Comparison of ENCODE assay signal across 8 cellular contexts in the genomic region with DNA sequence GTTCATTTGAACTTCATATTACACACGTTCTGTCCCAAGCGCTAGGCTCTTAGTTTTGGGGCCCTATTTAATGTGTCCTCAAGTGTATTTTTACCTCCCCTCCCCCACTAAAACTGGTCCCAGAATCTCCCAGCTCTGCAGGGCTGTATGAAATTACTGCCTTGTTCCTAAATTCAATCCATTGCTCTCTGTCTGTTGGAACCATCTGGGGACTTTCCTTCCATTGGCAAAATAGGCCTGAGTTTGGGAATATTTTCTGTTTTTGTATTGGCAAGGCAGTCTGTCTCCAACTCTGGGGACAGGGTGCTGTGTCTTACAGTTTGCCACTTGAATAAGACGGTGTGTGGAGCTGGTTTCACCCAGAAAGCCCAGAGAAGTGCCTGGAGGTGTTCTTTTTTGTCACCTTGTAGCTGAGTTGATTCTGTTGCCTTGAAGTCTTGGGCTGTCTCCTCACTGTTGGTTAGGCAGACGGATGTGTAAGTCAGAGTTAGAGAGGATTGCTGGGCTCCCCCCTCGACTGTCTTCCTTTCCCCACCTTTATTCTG. TPM values are rescaled to one million over a fixed set of nuclear protein-coding genes. Genes with fewer than 3 reads are reported as not detected.
DNase-seq lines count a peak whose midpoint lies in the region; ATAC-seq, FAIRE-seq and TF ChIP-seq lines count a peak whose summit lies in the region.

No MANE protein-coding gene starts in this region.

- DNase-seq in RPMI8226, result peak; percentile 33
- DNase-seq in endothelial cell of umbilical vein (ENCODE audit: low read depth, low spot score), result no peak
- DNase-seq in progenitor cell of endocrine pancreas (ENCODE audit: low spot score, unreplicated experiment), result no peak
- no peak for DNase-seq in Ammon's horn (ENCODE audit: low spot score)
- no peak for DNase-seq in HEK293T (ENCODE audit: extremely low spot score)
- DNase-seq in NCI-H226, result no peak

- no peaks in the 10 kb centered on the region for H3K9me1 ChIP-seq in endothelial cell of umbilical vein (replicated peaks; ENCODE audit: control insufficient read depth, extremely low read depth, insufficient read depth, low read length)

- H3K27me3 ChIP-seq in endothelial cell of umbilical vein (ENCODE audit: control insufficient read depth in 2 of 2, insufficient read depth in 2 of 2, low read length in 2 of 2), result no peaks in the 10 kb centered on the region

- peak overlapping the region; percentile 96 for H3K4me3 ChIP-seq in GM08714 (ENCODE audit: low read length)
- H3K4me3 ChIP-seq in endothelial cell of umbilical vein (replicated peaks in 1 of 3; ENCODE audit: insufficient read depth in 1 of 3, low read depth in 1 of 3, low read length in 3 of 3), result peak overlapping the region; percentile 70 to 91 (median 86)

- peak overlapping the region; percentile 34 for H2AFZ ChIP-seq in endothelial cell of umbilical vein (ENCODE audit: low read depth, low read length)

- peak overlapping the region; percentile 97 for H3K4me2 ChIP-seq in endothelial cell of umbilical vein (ENCODE audit: insufficient read depth, low read length)

- peaks cover 20% of the 10 kb centered on the region for H3K4me1 Mint-ChIP-seq in progenitor cell of endocrine pancreas (ENCODE audit: low read depth)

- peak overlapping the region; percentile 81 for H3K27ac Mint-ChIP-seq in progenitor cell of endocrine pancreas

- no peak for ATAC-seq in GM19324 (IDR thresholded peaks at IDR 0.05; ENCODE audit: low FRiP score, unreplicated experiment)

- peaks cover 2% of the 10 kb centered on the region for H4K20me1 ChIP-seq in endothelial cell of umbilical vein (replicated peaks; ENCODE audit: control insufficient read depth, extremely low read depth, insufficient read depth, low read length)

- no peak for TF ChIP-seq CTCF in endothelial cell of umbilical vein (IDR thresholded peaks at IDR 0.05; ENCODE audit: extremely low read depth in 1 of 2, insufficient read depth in 1 of 2, low read depth in 1 of 2, low read length in 2 of 2)
- TF ChIP-seq CTCF in progenitor cell of endocrine pancreas (IDR thresholded peaks at IDR 0.05; ENCODE audit: unreplicated experiment), result no peak

- no peak for TF ChIP-seq POLR2A in endothelial cell of umbilical vein (IDR thresholded peaks at IDR 0.05; ENCODE audit: low read depth, low read length)

- no peaks in the 10 kb centered on the region for H3K9me3 ChIP-seq in endothelial cell of umbilical vein (replicated peaks; ENCODE audit: control insufficient read depth, insufficient read depth, low read length)

- BruUV-seq in endothelial cell of umbilical vein (replicated peaks; lab: Mats Ljungman, UMichigan), result TSS peak; percentile 18

- peak overlapping the region; percentile 36 for H3K27ac ChIP-seq in endothelial cell of umbilical vein (ENCODE audit: insufficient read depth, low read depth, low read length)

- H3K36me3 Mint-ChIP-seq in progenitor cell of endocrine pancreas (ENCODE audit: insufficient read depth), result peaks cover 18% of the 10 kb centered on the region

- H3K9ac ChIP-seq in endothelial cell of umbilical vein (replicated peaks; ENCODE audit: extremely low read depth, insufficient read depth, low read length), result peak overlapping the region; percentile 59

- peaks cover 21% of the 10 kb centered on the region for H3K4me1 ChIP-seq in endothelial cell of umbilical vein (ENCODE audit: control insufficient read depth, extremely low read depth, insufficient read depth, low read length)

- dilution Hi-C loops in endothelial cell of umbilical vein (cut with MboI; ENCODE audit: extremely low pct_ligation_motif_present, low sequenced_read_pairs), result no loop called here

- H3K79me2 ChIP-seq in endothelial cell of umbilical vein (ENCODE audit: control insufficient read depth, insufficient read depth, low read length), result peaks cover 32% of the 10 kb centered on the region

- peak; percentile 42 for FAIRE-seq in endothelial cell of umbilical vein (lab: Jason Lieb, UNC)

- H3K36me3 ChIP-seq in endothelial cell of umbilical vein (ENCODE audit: control insufficient read depth in 2 of 2, extremely low read depth in 1 of 2, insufficient read depth in 2 of 2, low read length in 2 of 2), result peaks cover 18 to 23% of the 10 kb centered on the region in 2 experiments

- H3K4me3 Mint-ChIP-seq in progenitor cell of endocrine pancreas (ENCODE audit: low read depth), result peak overlapping the region; percentile 90

- no peaks in the 10 kb centered on the region for H3K27me3 Mint-ChIP-seq in progenitor cell of endocrine pancreas

- POLR2A ChIA-PET in endothelial cell of umbilical vein (lab: Charles Lee) (interaction anchor here (0.8 kb wide), 1 partner anchor 65 kb away, joined by 4 read pairs; no protein-coding TSS in a partner anchor), HEK293T (lab: Yijun Ruan, JAX) (interaction anchor here (0.8 kb wide), 1 partner anchor 19 kb away, joined by 4 read pairs; a partner anchor contains a TSS)

- intact Hi-C loops in endothelial cell of umbilical vein (cut with micrococcal nuclease), result loop anchor here (5.0 kb wide), 1 partner anchor 41 kb away; no protein-coding TSS in a partner anchor

- CTCF ChIA-PET in endothelial cell of umbilical vein (lab: Charles Lee) (interaction anchor here (1.2 to 5.6 kb wide), 3 partner anchors 55 to 151 kb away, joined by 3 to 85 read pairs (median 5); no protein-coding TSS in a partner anchor), HEK293T (lab: Yijun Ruan, JAX) (no interaction called here)

- no peaks in the 10 kb centered on the region for H3K9me3 Mint-ChIP-seq in progenitor cell of endocrine pancreas (ENCODE audit: low read depth)

TF ChIP-seq in endothelial cell of umbilical vein, 7 proteins besides CTCF, POLR2A, EP300 and RAD21 (continues in another document):
- TF ChIP-seq POLR2AphosphoS5 (IDR thresholded peaks at IDR 0.05; ENCODE audit: insufficient read depth, low read depth, low read length) (no peak), FOS (IDR thresholded peaks at IDR 0.05; ENCODE audit: borderline replicate concordance, insufficient read depth, low read length) (no peak)

TF ChIP-seq in HEK293T, 16 proteins besides CTCF, POLR2A, EP300 and RAD21 (continues in another document):
- TF ChIP-seq L3MBTL2 (conservative IDR thresholded peaks at IDR 0.05) (no peak), LEF1 (IDR thresholded peaks at IDR 0.05; ENCODE audit: borderline replicate concordance) (no peak), ARNT (IDR thresholded peaks at IDR 0.05) (no peak)

RNA-seq across cellular contexts. Expression of a gene that starts 1.3 kb away (rescaled TPM):
- total RNA-seq in endothelial cell of umbilical vein (52.8 and 64.4 TPM in 2 replicates), progenitor cell of endocrine pancreas (68.3 and 72.3 TPM in 2 replicates)
- 24.8 and 26.4 TPM in 2 replicates for polyA plus RNA-seq in endothelial cell of umbilical vein
- polyA plus RNA-seq in endothelial cell of umbilical vein (2011; cell fraction: cytosol; rRNA removed), result 25.8 and 31.1 TPM in 2 replicates
- 52.0 and 54.9 TPM in 2 replicates for polyA plus RNA-seq in endothelial cell of umbilical vein (2011; cell fraction: nucleus; rRNA removed)
- polyA plus RNA-seq in endothelial cell of umbilical vein (2012), result 53.6 and 59.1 TPM in 2 replicates
- polyA minus RNA-seq in endothelial cell of umbilical vein, result 60.0 and 67.9 TPM in 2 replicates
- 63.5 TPM for polyA minus RNA-seq in endothelial cell of umbilical vein (2011; cell fraction: cytosol; rRNA and poly(A)+ RNA removed)
- 63.3 and 93.6 TPM in 2 replicates for polyA minus RNA-seq in endothelial cell of umbilical vein (2011; cell fraction: nucleus; rRNA and poly(A)+ RNA removed)

RNA-seq across cellular contexts. Expression of a gene that starts 19.2 kb away (rescaled TPM):
- total RNA-seq in endothelial cell of umbilical vein (179 and 196 TPM in 2 replicates), progenitor cell of endocrine pancreas (211 and 216 TPM in 2 replicates)
- polyA plus RNA-seq in endothelial cell of umbilical vein, result 99.4 and 132 TPM in 2 replicates
- 127 and 139 TPM in 2 replicates for polyA plus RNA-seq in endothelial cell of umbilical vein (2011; cell fraction: cytosol; rRNA removed)
- polyA plus RNA-seq in endothelial cell of umbilical vein (2011; cell fraction: nucleus; rRNA removed), result 131 and 143 TPM in 2 replicates
- polyA plus RNA-seq in endothelial cell of umbilical vein (2012), result 160 and 170 TPM in 2 replicates
- 37.8 and 42.4 TPM in 2 replicates for polyA minus RNA-seq in endothelial cell of umbilical vein
- 65.5 TPM for polyA minus RNA-seq in endothelial cell of umbilical vein (2011; cell fraction: cytosol; rRNA and poly(A)+ RNA removed)
- polyA minus RNA-seq in endothelial cell of umbilical vein (2011; cell fraction: nucleus; rRNA and poly(A)+ RNA removed), result 32.6 and 36.4 TPM in 2 replicates

RNA-seq across cellular contexts. Expression of a gene that starts 22.4 kb away (rescaled TPM):
- total RNA-seq in endothelial cell of umbilical vein (not detected in 2 replicates), progenitor cell of endocrine pancreas (3.9 and 4.8 TPM in 2 replicates)
- polyA plus RNA-seq in endothelial cell of umbilical vein, result 0.15 and 0.24 TPM in 2 replicates
- polyA plus RNA-seq in endothelial cell of umbilical vein (2011; cell fraction: cytosol; rRNA removed), result 0.04 and 0.06 TPM in 2 replicates
- 0.17 TPM in 1 of 2 replicates, not detected in the other for polyA plus RNA-seq in endothelial cell of umbilical vein (2011; cell fraction: nucleus; rRNA removed)
- not detected in 2 replicates for polyA plus RNA-seq in endothelial cell of umbilical vein (2012)
- polyA minus RNA-seq in endothelial cell of umbilical vein, result not detected in 2 replicates
- not detected for polyA minus RNA-seq in endothelial cell of umbilical vein (2011; cell fraction: cytosol; rRNA and poly(A)+ RNA removed)
- not detected in 2 replicates for polyA minus RNA-seq in endothelial cell of umbilical vein (2011; cell fraction: nucleus; rRNA and poly(A)+ RNA removed)

RNA-seq across cellular contexts. Expression of a gene that starts 45.1 kb away (rescaled TPM):
- total RNA-seq in endothelial cell of umbilical vein (1.0 and 1.3 TPM in 2 replicates), progenitor cell of endocrine pancreas (not detected in 2 replicates)
- 0.68 and 0.89 TPM in 2 replicates for polyA plus RNA-seq in endothelial cell of umbilical vein
- polyA plus RNA-seq in endothelial cell of umbilical vein (2011; cell fraction: cytosol; rRNA removed), result 1.1 and 1.7 TPM in 2 replicates
- polyA plus RNA-seq in endothelial cell of umbilical vein (2011; cell fraction: nucleus; rRNA removed), result 0.41 and 0.58 TPM in 2 replicates
- 0.58 and 0.78 TPM in 2 replicates for polyA plus RNA-seq in endothelial cell of umbilical vein (2012)
- 0.42 TPM in 1 of 2 replicates, not detected in the other for polyA minus RNA-seq in endothelial cell of umbilical vein
- polyA minus RNA-seq in endothelial cell of umbilical vein (2011; cell fraction: cytosol; rRNA and poly(A)+ RNA removed), result 0.61 TPM
- 0.48 TPM in 1 of 2 replicates, not detected in the other for polyA minus RNA-seq in endothelial cell of umbilical vein (2011; cell fraction: nucleus; rRNA and poly(A)+ RNA removed)

RNA-seq across cellular contexts. Expression of a gene that starts 59.6 kb away (rescaled TPM):
- 0.46 and 0.92 TPM in 2 replicates for total RNA-seq in endothelial cell of umbilical vein
- polyA plus RNA-seq in endothelial cell of umbilical vein, result 2.2 and 2.5 TPM in 2 replicates
- 0.74 and 1.1 TPM in 2 replicates for polyA plus RNA-seq in endothelial cell of umbilical vein (2011; cell fraction: cytosol; rRNA removed)
- polyA plus RNA-seq in endothelial cell of umbilical vein (2011; cell fraction: nucleus; rRNA removed), result 0.36 TPM in 1 of 2 replicates, not detected in the other
- not detected in 2 replicates for polyA plus RNA-seq in endothelial cell of umbilical vein (2012)
- 0.93 TPM in 1 of 2 replicates, not detected in the other for polyA minus RNA-seq in endothelial cell of umbilical vein
- not detected for polyA minus RNA-seq in endothelial cell of umbilical vein (2011; cell fraction: cytosol; rRNA and poly(A)+ RNA removed)
- not detected in 2 replicates for polyA minus RNA-seq in endothelial cell of umbilical vein (2011; cell fraction: nucleus; rRNA and poly(A)+ RNA removed)
- total RNA-seq in progenitor cell of endocrine pancreas, result not detected in 2 replicates
